8 cellular contexts compared by ENCODE assay signal in genomic region chr10:133763875-133764820, GRCh38.
DNase-seq lines count a peak whose midpoint lies in the region; ATAC-seq, FAIRE-seq and TF ChIP-seq lines count a peak whose summit lies in the region.
"Not testable (repeated sequence)": the region's sequence is repeated elsewhere in the genome, so short reads cannot be mapped to it uniquely, and the experiment has no call there.

No MANE protein-coding gene starts in this region.

- WGBS in HepG2 (ENCODE audit: low lambda C conversion rate), result no CpG with 5 or more reads among the region's 6 CpGs
- WGBS in trophoblast cell (ENCODE audit: extremely low coverage, insufficient coverage, insufficient read length), result no CpG with 5 or more reads among the region's 6 CpGs

- not testable (repeated sequence) for H2AFZ ChIP-seq in Karpas-422 (ENCODE audit: low read length); HepG2 (ENCODE audit: low read length); trophoblast cell (ENCODE audit: insufficient read depth, low read length, poor library complexity)

- not testable (repeated sequence) for H3K36me3 ChIP-seq in CD8-positive, alpha-beta T cell (ENCODE audit: insufficient read depth, low read length); Karpas-422 (ENCODE audit: insufficient read depth, low read length); WERI-Rb-1; HepG2 (replicated peaks in 1 of 2; ENCODE audit: control insufficient read depth in 1 of 2, insufficient read depth in 2 of 2, low read length in 2 of 2); trophoblast cell (ENCODE audit: control insufficient read depth in 1 of 2, insufficient read depth in 2 of 2, low read length in 2 of 2); vagina

- H3K27me3 Mint-ChIP-seq in CD8-positive, alpha-beta T cell (ENCODE audit: low read depth); activated T-helper 1 cell treated with anti-CD3 and anti-CD28 coated beads, Interleukin-12 subunit alpha, Interleukin-12 subunit beta, Interleukin-2, Interleukin-4 antibody, amounts not matched to agents 30 ng/mL and 10 ng/mL and 1 ng/mL, durations not matched to agents 14 hours and 24 hours and 36 hours (ENCODE audit: insufficient read depth): not testable (repeated sequence)

- H3K9ac ChIP-seq in Karpas-422 (ENCODE audit: low read length); HepG2 (ENCODE audit: insufficient read depth, low read depth, low read length); trophoblast cell (ENCODE audit: low read length): not testable (repeated sequence)

- H3K4ac ChIP-seq in trophoblast cell (ENCODE audit: low read depth, low read length), result not testable (repeated sequence)

- not testable (repeated sequence) for H3K4me3 Mint-ChIP-seq in CD8-positive, alpha-beta T cell; activated T-helper 1 cell treated with anti-CD3 and anti-CD28 coated beads, Interleukin-12 subunit alpha, Interleukin-12 subunit beta, Interleukin-2, Interleukin-4 antibody, amounts not matched to agents 30 ng/mL and 10 ng/mL and 1 ng/mL, durations not matched to agents 14 hours and 24 hours and 36 hours

- not testable (repeated sequence) for H3K4me1 ChIP-seq in CD8-positive, alpha-beta T cell (ENCODE audit: insufficient read depth, low read length); Karpas-422 (ENCODE audit: low read length); HepG2 (ENCODE audit: insufficient read depth, low read length); trophoblast cell (ENCODE audit: control insufficient read depth in 1 of 2, insufficient read depth in 2 of 2, low read length in 2 of 2); vagina

- not testable (repeated sequence) for TF ChIP-seq POLR2A in HepG2 (IDR thresholded peaks at IDR 0.05; ENCODE audit: insufficient read depth in 1 of 2, low read depth in 2 of 2, low read length in 2 of 2); vagina (IDR thresholded peaks at IDR 0.05)

- H3K36me3 Mint-ChIP-seq in CD8-positive, alpha-beta T cell; activated T-helper 1 cell treated with anti-CD3 and anti-CD28 coated beads, Interleukin-12 subunit alpha, Interleukin-12 subunit beta, Interleukin-2, Interleukin-4 antibody, amounts not matched to agents 30 ng/mL and 10 ng/mL and 1 ng/mL, durations not matched to agents 14 hours and 24 hours and 36 hours (ENCODE audit: low read depth): not testable (repeated sequence)

- H4K20me1 ChIP-seq in Karpas-422 (ENCODE audit: insufficient read depth, low read depth, low read length); HepG2 (ENCODE audit: insufficient read depth, low read length): not testable (repeated sequence)

- not testable (repeated sequence) for H3K27me3 ChIP-seq in CD8-positive, alpha-beta T cell (ENCODE audit: insufficient read depth, low read length); Karpas-422 (ENCODE audit: low read length); WERI-Rb-1 (ENCODE audit: insufficient read depth, low read depth, severe bottlenecking); HepG2 (ENCODE audit: control insufficient read depth in 1 of 2, insufficient read depth in 2 of 2, low read length in 2 of 2); trophoblast cell (ENCODE audit: insufficient read depth, low read length); vagina

- H3K23ac ChIP-seq in trophoblast cell (ENCODE audit: low read length), result not testable (repeated sequence)

- H3K9me2 ChIP-seq in Karpas-422 (replicated peaks; ENCODE audit: insufficient read depth, low read length), result not testable (repeated sequence)

- not testable (repeated sequence) for H3K4me1 Mint-ChIP-seq in CD8-positive, alpha-beta T cell (ENCODE audit: low read depth); activated T-helper 1 cell treated with anti-CD3 and anti-CD28 coated beads, Interleukin-12 subunit alpha, Interleukin-12 subunit beta, Interleukin-2, Interleukin-4 antibody, amounts not matched to agents 30 ng/mL and 10 ng/mL and 1 ng/mL, durations not matched to agents 14 hours and 24 hours and 36 hours (ENCODE audit: low read depth)

- H3K18ac ChIP-seq in trophoblast cell (ENCODE audit: low read length), result not testable (repeated sequence)

- H3K14ac ChIP-seq in trophoblast cell (ENCODE audit: low read length), result not testable (repeated sequence)

- peak; percentile 40 for ATAC-seq in CD8-positive, alpha-beta T cell
- not testable (repeated sequence) for ATAC-seq in HepG2

- TF ChIP-seq EP300 in HepG2 (IDR thresholded peaks at IDR 0.05; ENCODE audit: low read depth in 2 of 2, low read length in 2 of 2); HepG2 (CRISPR knock-in tag; IDR thresholded peaks at IDR 0.05; ENCODE audit: borderline replicate concordance): not testable (repeated sequence)

- TF ChIP-seq RAD21 in HepG2 (CRISPR knock-in tag; IDR thresholded peaks at IDR 0.05), result not testable (repeated sequence)

- not testable (repeated sequence) for H2BK120ac ChIP-seq in trophoblast cell (ENCODE audit: insufficient read depth, low read length, poor library complexity)

- H2AK5ac ChIP-seq in trophoblast cell (ENCODE audit: low read length), result not testable (repeated sequence)

- CTCF ChIA-PET in CD8-positive, alpha-beta T cell (lab: Charles Lee); HepG2 (lab: Yijun Ruan, JAX; ENCODE audit: low intra/inter-chr PET ratio, low total read pairs): not testable (repeated sequence)

- FAIRE-seq in HepG2 (lab: Jason Lieb, UNC), result not testable (repeated sequence)

- H3K27ac Mint-ChIP-seq in CD8-positive, alpha-beta T cell; activated T-helper 1 cell treated with anti-CD3 and anti-CD28 coated beads, Interleukin-12 subunit alpha, Interleukin-12 subunit beta, Interleukin-2, Interleukin-4 antibody, amounts not matched to agents 30 ng/mL and 10 ng/mL and 1 ng/mL, durations not matched to agents 14 hours and 24 hours and 36 hours: not testable (repeated sequence)

- H3K79me2 ChIP-seq in Karpas-422 (ENCODE audit: low read length); HepG2 (ENCODE audit: insufficient read depth, low read length); trophoblast cell (ENCODE audit: control insufficient read depth, insufficient read depth, low read length, poor library complexity): not testable (repeated sequence)

- H3K79me1 ChIP-seq in trophoblast cell (ENCODE audit: low read length), result not testable (repeated sequence)

- not testable (repeated sequence) for H3K4me2 ChIP-seq in Karpas-422 (ENCODE audit: low read depth, low read length, poor library complexity, severe bottlenecking); HepG2 (ENCODE audit: low read depth, low read length); trophoblast cell (ENCODE audit: low read length)

- intact Hi-C loops in CD8-positive, alpha-beta T cell (cut with DNase I, micrococcal nuclease); activated T-helper 1 cell treated with anti-CD3 and anti-CD28 coated beads, Interleukin-12 subunit alpha, Interleukin-12 subunit beta, Interleukin-2, Interleukin-4 antibody, amounts not matched to agents 30 ng/mL and 10 ng/mL and 1 ng/mL, durations not matched to agents 14 hours and 24 hours and 36 hours (cut with micrococcal nuclease); HepG2 (cut with micrococcal nuclease; ENCODE audit: unreplicated experiment); vagina (cut with DNase I): not testable (repeated sequence)

- H4K8ac ChIP-seq in trophoblast cell (ENCODE audit: low read depth, low read length), result not testable (repeated sequence)

- not testable (repeated sequence) for H3K9me3 ChIP-seq in CD8-positive, alpha-beta T cell (ENCODE audit: low read length); Karpas-422 (ENCODE audit: low read length); WERI-Rb-1 (ENCODE audit: severe bottlenecking); HepG2 (ENCODE audit: low read length); trophoblast cell (ENCODE audit: insufficient read depth, low read depth, low read length); vagina

- POLR2A ChIA-PET in CD8-positive, alpha-beta T cell (lab: Charles Lee); HepG2 (lab: Yijun Ruan, JAX): not testable (repeated sequence)

- H2BK12ac ChIP-seq in trophoblast cell (ENCODE audit: low read length), result not testable (repeated sequence)

- in situ Hi-C loops in HepG2 (cut with HindIII; ENCODE audit: extremely low pct_ligation_motif_present, low pct_unique_long_range_greater_than_20kb), result not testable (repeated sequence)

- H4K12ac ChIP-seq in trophoblast cell (ENCODE audit: low read depth, low read length), result not testable (repeated sequence)

- H3K4me3 ChIP-seq in CD8-positive, alpha-beta T cell (ENCODE audit: low read depth, low read length); Karpas-422 (ENCODE audit: low read length); WERI-Rb-1 (ENCODE audit: low read depth, low read length); HepG2 (replicated peaks in 1 of 3; ENCODE audit: insufficient read depth in 1 of 3, low read depth in 2 of 3, low read length in 3 of 3); trophoblast cell (ENCODE audit: low read depth, low read length); vagina: not testable (repeated sequence)

- H2BK5ac ChIP-seq in trophoblast cell (ENCODE audit: low read depth, low read length, poor library complexity), result not testable (repeated sequence)

- H3K9me3 Mint-ChIP-seq in CD8-positive, alpha-beta T cell; activated T-helper 1 cell treated with anti-CD3 and anti-CD28 coated beads, Interleukin-12 subunit alpha, Interleukin-12 subunit beta, Interleukin-2, Interleukin-4 antibody, amounts not matched to agents 30 ng/mL and 10 ng/mL and 1 ng/mL, durations not matched to agents 14 hours and 24 hours and 36 hours: not testable (repeated sequence)

- not testable (repeated sequence) for H3K27ac ChIP-seq in CD8-positive, alpha-beta T cell (ENCODE audit: low read depth, low read length); Karpas-422 (ENCODE audit: low read length); WERI-Rb-1; HepG2 (ENCODE audit: extremely low read length, insufficient read depth, low read length); trophoblast cell (ENCODE audit: low read depth, low read length); vagina

- BruUV-seq in HepG2 (replicated peaks; lab: Mats Ljungman, UMichigan), result not testable (repeated sequence)

- TF ChIP-seq CTCF in CD8-positive, alpha-beta T cell (IDR thresholded peaks at IDR 0.05); WERI-Rb-1 (IDR thresholded peaks at IDR 0.05; ENCODE audit: low read depth, low read length); HepG2 (CRISPR knock-in tag; IDR thresholded peaks at IDR 0.05); vagina (IDR thresholded peaks at IDR 0.05): not testable (repeated sequence)

- DNase-seq in CD8-positive, alpha-beta T cell, result peak in 1 of 7 experiments; percentile 14
- DNase-seq in Karpas-422, result peak; percentile 42
- DNase-seq in WERI-Rb-1, result peak; percentile 10
- peak; percentile 0 for DNase-seq in activated T-helper 1 cell treated with anti-CD3 and anti-CD28 coated beads, Interleukin-12 subunit alpha, Interleukin-12 subunit beta, Interleukin-2, Interleukin-4 antibody, amounts not matched to agents 30 ng/mL and 10 ng/mL and 1 ng/mL, durations not matched to agents 14 hours and 24 hours and 36 hours (ENCODE audit: low spot score)
- peak; percentile 0 for DNase-seq in cerebellar cortex (ENCODE audit: low spot score)
- peak; percentile 0 for DNase-seq in HepG2 (ENCODE audit: low spot score)
- DNase-seq in trophoblast cell, result peak; percentile 4 to 21
- peak; percentile 8 to 34 for DNase-seq in vagina (ENCODE audit: extremely low spot score in 2 of 2)

- H4K91ac ChIP-seq in trophoblast cell (ENCODE audit: low read depth, low read length), result not testable (repeated sequence)
